ENCODE assay signal across 1 cellular context in the genomic region with DNA sequence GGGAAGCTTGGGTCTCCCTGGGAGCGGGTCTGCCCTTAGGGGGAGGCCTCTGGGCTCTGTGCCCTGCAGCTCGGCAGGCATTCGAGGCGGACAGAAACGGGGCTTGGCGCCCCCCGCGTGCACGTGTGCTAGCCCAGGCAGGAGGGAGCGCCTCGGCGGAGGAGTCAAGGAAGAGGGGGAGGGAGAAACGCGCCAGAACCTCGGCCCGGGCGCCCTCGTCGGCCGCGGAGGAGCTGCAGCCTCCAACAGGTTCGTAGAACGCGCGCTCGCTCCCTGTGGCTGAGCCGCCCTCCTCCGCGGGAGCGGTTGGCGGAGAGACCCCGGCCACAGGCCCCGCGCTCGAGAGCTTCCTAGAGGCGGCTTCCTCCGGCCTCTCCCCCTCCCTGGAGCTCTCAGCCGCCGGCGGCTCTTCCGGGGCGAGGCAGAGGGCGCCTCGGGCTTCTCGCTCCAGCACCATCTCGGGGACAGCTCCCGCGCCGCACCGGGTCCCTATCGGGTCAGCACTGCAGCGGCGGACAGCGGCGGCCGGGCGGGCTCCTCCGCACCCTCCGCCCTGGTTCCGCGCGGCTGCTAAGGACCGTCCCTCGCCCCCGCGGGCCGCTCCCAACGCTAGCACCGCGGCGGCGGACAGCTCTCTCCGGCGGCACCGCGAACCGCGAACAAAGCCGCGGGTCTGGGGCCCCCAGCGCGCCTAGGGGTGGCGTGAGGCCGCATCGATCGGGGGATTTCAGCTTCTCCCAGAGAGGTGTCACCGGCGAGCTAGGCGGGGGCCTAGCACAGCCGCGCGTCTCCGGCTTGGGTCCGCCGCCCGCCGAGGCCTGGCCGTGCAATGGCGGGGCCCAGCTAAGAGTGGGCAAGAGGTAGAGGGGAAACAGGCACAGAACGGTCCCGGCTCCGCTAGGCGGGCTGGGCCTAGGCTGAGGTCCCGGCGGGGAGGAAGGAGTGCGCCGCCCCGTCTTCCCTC.
TF ChIP-seq lines count a peak whose summit lies in the region.

No MANE protein-coding gene starts in this region.

TF ChIP-seq in HepG2, 621 proteins besides CTCF, POLR2A, EP300 and RAD21 (continued from another document and continues in another):
- no peak for TF ChIP-seq POLR2AphosphoS5 (IDR thresholded peaks at IDR 0.05; ENCODE audit: low read depth, low read length)
- peak; percentile 100 for TF ChIP-seq HDAC1 (CRISPR knock-in tag; IDR thresholded peaks at IDR 0.05)
- peak; percentile 100 for TF ChIP-seq ZNF552 (CRISPR knock-in tag; IDR thresholded peaks at IDR 0.05; ENCODE audit: borderline replicate concordance)
- TF ChIP-seq ZNF337 (CRISPR knock-in tag; IDR thresholded peaks at IDR 0.05; ENCODE audit: borderline replicate concordance, low read depth) = peak; percentile 100
- TF ChIP-seq ZNF547 (CRISPR knock-in tag; IDR thresholded peaks at IDR 0.05) = peak; percentile 100
- TF ChIP-seq, protein P1, sequence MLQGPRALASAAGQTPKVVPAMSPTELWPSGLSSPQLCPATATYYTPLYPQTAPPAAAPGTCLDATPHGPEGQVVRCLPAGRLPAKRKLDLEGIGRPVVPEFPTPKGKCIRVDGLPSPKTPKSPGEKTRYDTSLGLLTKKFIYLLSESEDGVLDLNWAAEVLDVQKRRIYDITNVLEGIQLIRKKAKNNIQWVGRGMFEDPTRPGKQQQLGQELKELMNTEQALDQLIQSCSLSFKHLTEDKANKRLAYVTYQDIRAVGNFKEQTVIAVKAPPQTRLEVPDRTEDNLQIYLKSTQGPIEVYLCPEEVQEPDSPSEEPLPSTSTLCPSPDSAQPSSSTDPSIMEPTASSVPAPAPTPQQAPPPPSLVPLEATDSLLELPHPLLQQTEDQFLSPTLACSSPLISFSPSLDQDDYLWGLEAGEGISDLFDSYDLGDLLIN (CRISPR knock-in tag; IDR thresholded peaks at IDR 0.05; ENCODE audit: borderline replicate concordance) = peak; percentile 99; the same call in 1 of the 2 replicates
- TF ChIP-seq, protein P2, sequence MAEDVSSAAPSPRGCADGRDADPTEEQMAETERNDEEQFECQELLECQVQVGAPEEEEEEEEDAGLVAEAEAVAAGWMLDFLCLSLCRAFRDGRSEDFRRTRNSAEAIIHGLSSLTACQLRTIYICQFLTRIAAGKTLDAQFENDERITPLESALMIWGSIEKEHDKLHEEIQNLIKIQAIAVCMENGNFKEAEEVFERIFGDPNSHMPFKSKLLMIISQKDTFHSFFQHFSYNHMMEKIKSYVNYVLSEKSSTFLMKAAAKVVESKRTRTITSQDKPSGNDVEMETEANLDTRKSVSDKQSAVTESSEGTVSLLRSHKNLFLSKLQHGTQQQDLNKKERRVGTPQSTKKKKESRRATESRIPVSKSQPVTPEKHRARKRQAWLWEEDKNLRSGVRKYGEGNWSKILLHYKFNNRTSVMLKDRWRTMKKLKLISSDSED (CRISPR knock-in tag; IDR thresholded peaks at IDR 0.05) = peak; percentile 99
- peak; percentile 83 for TF ChIP-seq ZNF629 (CRISPR knock-in tag; conservative IDR thresholded peaks at IDR 0.05)
- TF ChIP-seq ZNF737 (CRISPR knock-in tag; IDR thresholded peaks at IDR 0.05; ENCODE audit: borderline replicate concordance) = peak; percentile 99
- TF ChIP-seq PHF21A (CRISPR knock-in tag; IDR thresholded peaks at IDR 0.05) = peak; percentile 91
- peak; percentile 76 for TF ChIP-seq MAZ (IDR thresholded peaks at IDR 0.05; ENCODE audit: borderline replicate concordance, low read depth, low read length)
- peak; percentile 100 for TF ChIP-seq MAZ (CRISPR knock-in tag; IDR thresholded peaks at IDR 0.05; ENCODE audit: low read depth)
- TF ChIP-seq TBP (CRISPR knock-in tag; IDR thresholded peaks at IDR 0.05) = no peak
- TF ChIP-seq ZNF3 (CRISPR knock-in tag; IDR thresholded peaks at IDR 0.05) = peak; percentile 97
- peak; percentile 85; the same call in 1 of the 2 replicates for TF ChIP-seq ZKSCAN5 (CRISPR knock-in tag; IDR thresholded peaks at IDR 0.05)
- peak; percentile 99 for TF ChIP-seq TBX2 (CRISPR knock-in tag; IDR thresholded peaks at IDR 0.05; ENCODE audit: borderline replicate concordance)
- peak; percentile 94 for TF ChIP-seq ZNF121 (CRISPR knock-in tag; IDR thresholded peaks at IDR 0.05)
- peak; percentile 100 for TF ChIP-seq ZSCAN12 (CRISPR knock-in tag; IDR thresholded peaks at IDR 0.05)
- TF ChIP-seq MXI1 (IDR thresholded peaks at IDR 0.05; ENCODE audit: borderline replicate concordance, low read depth, low read length) = peak; percentile 99
- TF ChIP-seq HIVEP1 (CRISPR knock-in tag; IDR thresholded peaks at IDR 0.05) = peak; percentile 98
- TF ChIP-seq ZNF607 (CRISPR knock-in tag; IDR thresholded peaks at IDR 0.05; ENCODE audit: borderline replicate concordance) = peak; percentile 100
- peak; percentile 83 for TF ChIP-seq NFE2 (CRISPR knock-in tag; IDR thresholded peaks at IDR 0.05)
- peak; percentile 100 for TF ChIP-seq CCDC6 (CRISPR knock-in tag; IDR thresholded peaks at IDR 0.05)
- TF ChIP-seq JARID2 (CRISPR knock-in tag; IDR thresholded peaks at IDR 0.05; ENCODE audit: insufficient replicate concordance) = peak; percentile 100
- TF ChIP-seq ADNP (CRISPR knock-in tag; IDR thresholded peaks at IDR 0.05) = peak; percentile 58; the same call in 1 of the 2 replicates
- TF ChIP-seq ZNF543 (CRISPR knock-in tag; IDR thresholded peaks at IDR 0.05) = peak; percentile 100
- no peak for TF ChIP-seq CCAR2 (optimal IDR thresholded peaks at IDR 0.05; ENCODE audit: low read depth, low read length)
- TF ChIP-seq ZNF563 (CRISPR knock-in tag; IDR thresholded peaks at IDR 0.05) = peak; percentile 100
- TF ChIP-seq MTA3 (CRISPR knock-in tag; IDR thresholded peaks at IDR 0.05) = peak; percentile 96
- peak; percentile 95 for TF ChIP-seq NCOA2 (CRISPR knock-in tag; IDR thresholded peaks at IDR 0.05)
- TF ChIP-seq HNRNPUL1 (IDR thresholded peaks at IDR 0.05; ENCODE audit: low read depth, low read length) = 0 out of 2 replicates have a peak, but pooled peaks have one; percentile 30
- peak; percentile 100 for TF ChIP-seq REPIN1 (CRISPR knock-in tag; IDR thresholded peaks at IDR 0.05; ENCODE audit: borderline replicate concordance, low read depth)
- TF ChIP-seq, protein P3, sequence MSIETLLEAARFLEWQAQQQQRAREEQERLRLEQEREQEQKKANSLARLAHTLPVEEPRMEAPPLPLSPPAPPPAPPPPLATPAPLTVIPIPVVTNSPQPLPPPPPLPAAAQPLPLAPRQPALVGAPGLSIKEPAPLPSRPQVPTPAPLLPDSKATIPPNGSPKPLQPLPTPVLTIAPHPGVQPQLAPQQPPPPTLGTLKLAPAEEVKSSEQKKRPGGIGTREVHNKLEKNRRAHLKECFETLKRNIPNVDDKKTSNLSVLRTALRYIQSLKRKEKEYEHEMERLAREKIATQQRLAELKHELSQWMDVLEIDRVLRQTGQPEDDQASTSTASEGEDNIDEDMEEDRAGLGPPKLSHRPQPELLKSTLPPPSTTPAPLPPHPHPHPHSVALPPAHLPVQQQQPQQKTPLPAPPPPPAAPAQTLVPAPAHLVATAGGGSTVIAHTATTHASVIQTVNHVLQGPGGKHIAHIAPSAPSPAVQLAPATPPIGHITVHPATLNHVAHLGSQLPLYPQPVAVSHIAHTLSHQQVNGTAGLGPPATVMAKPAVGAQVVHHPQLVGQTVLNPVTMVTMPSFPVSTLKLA (IDR thresholded peaks at IDR 0.05) = peak; percentile 65
- TF ChIP-seq KDM6A (CRISPR knock-in tag; IDR thresholded peaks at IDR 0.05; ENCODE audit: low read depth) = peak; percentile 75
- TF ChIP-seq, protein P4, sequence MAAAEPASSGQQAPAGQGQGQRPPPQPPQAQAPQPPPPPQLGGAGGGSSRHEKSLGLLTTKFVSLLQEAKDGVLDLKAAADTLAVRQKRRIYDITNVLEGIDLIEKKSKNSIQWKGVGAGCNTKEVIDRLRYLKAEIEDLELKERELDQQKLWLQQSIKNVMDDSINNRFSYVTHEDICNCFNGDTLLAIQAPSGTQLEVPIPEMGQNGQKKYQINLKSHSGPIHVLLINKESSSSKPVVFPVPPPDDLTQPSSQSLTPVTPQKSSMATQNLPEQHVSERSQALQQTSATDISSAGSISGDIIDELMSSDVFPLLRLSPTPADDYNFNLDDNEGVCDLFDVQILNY (CRISPR knock-in tag; conservative IDR thresholded peaks at IDR 0.05) = peak; percentile 99
- peak; percentile 100 for TF ChIP-seq HES4 (CRISPR knock-in tag; IDR thresholded peaks at IDR 0.05; ENCODE audit: borderline replicate concordance)
- TF ChIP-seq ZNF615 (CRISPR knock-in tag; IDR thresholded peaks at IDR 0.05; ENCODE audit: borderline replicate concordance) = peak; percentile 100
- TF ChIP-seq, protein P5, sequence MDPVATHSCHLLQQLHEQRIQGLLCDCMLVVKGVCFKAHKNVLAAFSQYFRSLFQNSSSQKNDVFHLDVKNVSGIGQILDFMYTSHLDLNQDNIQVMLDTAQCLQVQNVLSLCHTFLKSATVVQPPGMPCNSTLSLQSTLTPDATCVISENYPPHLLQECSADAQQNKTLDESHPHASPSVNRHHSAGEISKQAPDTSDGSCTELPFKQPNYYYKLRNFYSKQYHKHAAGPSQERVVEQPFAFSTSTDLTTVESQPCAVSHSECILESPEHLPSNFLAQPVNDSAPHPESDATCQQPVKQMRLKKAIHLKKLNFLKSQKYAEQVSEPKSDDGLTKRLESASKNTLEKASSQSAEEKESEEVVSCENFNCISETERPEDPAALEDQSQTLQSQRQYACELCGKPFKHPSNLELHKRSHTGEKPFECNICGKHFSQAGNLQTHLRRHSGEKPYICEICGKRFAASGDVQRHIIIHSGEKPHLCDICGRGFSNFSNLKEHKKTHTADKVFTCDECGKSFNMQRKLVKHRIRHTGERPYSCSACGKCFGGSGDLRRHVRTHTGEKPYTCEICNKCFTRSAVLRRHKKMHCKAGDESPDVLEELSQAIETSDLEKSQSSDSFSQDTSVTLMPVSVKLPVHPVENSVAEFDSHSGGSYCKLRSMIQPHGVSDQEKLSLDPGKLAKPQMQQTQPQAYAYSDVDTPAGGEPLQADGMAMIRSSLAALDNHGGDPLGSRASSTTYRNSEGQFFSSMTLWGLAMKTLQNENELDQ (CRISPR knock-in tag; IDR thresholded peaks at IDR 0.05; ENCODE audit: borderline replicate concordance) = peak; percentile 99
- no peak for TF ChIP-seq U2AF1 (optimal IDR thresholded peaks at IDR 0.05; ENCODE audit: low read depth, low read length)
- TF ChIP-seq NCOR1 (IDR thresholded peaks at IDR 0.05; ENCODE audit: borderline replicate concordance, low read length) = no peak
- TF ChIP-seq, protein P6, sequence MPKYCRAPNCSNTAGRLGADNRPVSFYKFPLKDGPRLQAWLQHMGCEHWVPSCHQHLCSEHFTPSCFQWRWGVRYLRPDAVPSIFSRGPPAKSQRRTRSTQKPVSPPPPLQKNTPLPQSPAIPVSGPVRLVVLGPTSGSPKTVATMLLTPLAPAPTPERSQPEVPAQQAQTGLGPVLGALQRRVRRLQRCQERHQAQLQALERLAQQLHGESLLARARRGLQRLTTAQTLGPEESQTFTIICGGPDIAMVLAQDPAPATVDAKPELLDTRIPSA (CRISPR knock-in tag; IDR thresholded peaks at IDR 0.05; ENCODE audit: borderline replicate concordance) = peak; percentile 100
- TF ChIP-seq ZNF205 (CRISPR knock-in tag; IDR thresholded peaks at IDR 0.05) = peak; percentile 99
- TF ChIP-seq, protein P7, sequence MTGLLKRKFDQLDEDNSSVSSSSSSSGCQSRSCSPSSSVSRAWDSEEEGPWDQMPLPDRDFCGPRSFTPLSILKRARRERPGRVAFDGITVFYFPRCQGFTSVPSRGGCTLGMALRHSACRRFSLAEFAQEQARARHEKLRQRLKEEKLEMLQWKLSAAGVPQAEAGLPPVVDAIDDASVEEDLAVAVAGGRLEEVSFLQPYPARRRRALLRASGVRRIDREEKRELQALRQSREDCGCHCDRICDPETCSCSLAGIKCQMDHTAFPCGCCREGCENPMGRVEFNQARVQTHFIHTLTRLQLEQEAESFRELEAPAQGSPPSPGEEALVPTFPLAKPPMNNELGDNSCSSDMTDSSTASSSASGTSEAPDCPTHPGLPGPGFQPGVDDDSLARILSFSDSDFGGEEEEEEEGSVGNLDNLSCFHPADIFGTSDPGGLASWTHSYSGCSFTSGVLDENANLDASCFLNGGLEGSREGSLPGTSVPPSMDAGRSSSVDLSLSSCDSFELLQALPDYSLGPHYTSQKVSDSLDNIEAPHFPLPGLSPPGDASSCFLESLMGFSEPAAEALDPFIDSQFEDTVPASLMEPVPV (CRISPR knock-in tag; IDR thresholded peaks at IDR 0.05) = peak; percentile 100
- peak; percentile 98 for TF ChIP-seq ZBTB1 (CRISPR knock-in tag; IDR thresholded peaks at IDR 0.05; ENCODE audit: borderline replicate concordance)
- peak; percentile 71 for TF ChIP-seq ZNF143 (CRISPR knock-in tag; IDR thresholded peaks at IDR 0.05)
- peak; percentile 93 for TF ChIP-seq TEAD3 (CRISPR knock-in tag; optimal IDR thresholded peaks at IDR 0.05; ENCODE audit: borderline replicate concordance)
- no peak for TF ChIP-seq FOXP1 (IDR thresholded peaks at IDR 0.05)
- TF ChIP-seq FOXP1 (CRISPR knock-in tag; IDR thresholded peaks at IDR 0.05) = peak; percentile 75
- TF ChIP-seq, protein P8, sequence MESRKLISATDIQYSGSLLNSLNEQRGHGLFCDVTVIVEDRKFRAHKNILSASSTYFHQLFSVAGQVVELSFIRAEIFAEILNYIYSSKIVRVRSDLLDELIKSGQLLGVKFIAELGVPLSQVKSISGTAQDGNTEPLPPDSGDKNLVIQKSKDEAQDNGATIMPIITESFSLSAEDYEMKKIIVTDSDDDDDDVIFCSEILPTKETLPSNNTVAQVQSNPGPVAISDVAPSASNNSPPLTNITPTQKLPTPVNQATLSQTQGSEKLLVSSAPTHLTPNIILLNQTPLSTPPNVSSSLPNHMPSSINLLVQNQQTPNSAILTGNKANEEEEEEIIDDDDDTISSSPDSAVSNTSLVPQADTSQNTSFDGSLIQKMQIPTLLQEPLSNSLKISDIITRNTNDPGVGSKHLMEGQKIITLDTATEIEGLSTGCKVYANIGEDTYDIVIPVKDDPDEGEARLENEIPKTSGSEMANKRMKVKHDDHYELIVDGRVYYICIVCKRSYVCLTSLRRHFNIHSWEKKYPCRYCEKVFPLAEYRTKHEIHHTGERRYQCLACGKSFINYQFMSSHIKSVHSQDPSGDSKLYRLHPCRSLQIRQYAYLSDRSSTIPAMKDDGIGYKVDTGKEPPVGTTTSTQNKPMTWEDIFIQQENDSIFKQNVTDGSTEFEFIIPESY (CRISPR knock-in tag; IDR thresholded peaks at IDR 0.05) = peak; percentile 84; the same call in 1 of the 2 replicates
- TF ChIP-seq, protein P9, sequence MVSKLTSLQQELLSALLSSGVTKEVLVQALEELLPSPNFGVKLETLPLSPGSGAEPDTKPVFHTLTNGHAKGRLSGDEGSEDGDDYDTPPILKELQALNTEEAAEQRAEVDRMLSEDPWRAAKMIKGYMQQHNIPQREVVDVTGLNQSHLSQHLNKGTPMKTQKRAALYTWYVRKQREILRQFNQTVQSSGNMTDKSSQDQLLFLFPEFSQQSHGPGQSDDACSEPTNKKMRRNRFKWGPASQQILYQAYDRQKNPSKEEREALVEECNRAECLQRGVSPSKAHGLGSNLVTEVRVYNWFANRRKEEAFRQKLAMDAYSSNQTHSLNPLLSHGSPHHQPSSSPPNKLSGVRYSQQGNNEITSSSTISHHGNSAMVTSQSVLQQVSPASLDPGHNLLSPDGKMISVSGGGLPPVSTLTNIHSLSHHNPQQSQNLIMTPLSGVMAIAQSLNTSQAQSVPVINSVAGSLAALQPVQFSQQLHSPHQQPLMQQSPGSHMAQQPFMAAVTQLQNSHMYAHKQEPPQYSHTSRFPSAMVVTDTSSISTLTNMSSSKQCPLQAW (CRISPR knock-in tag; IDR thresholded peaks at IDR 0.05) = peak; percentile 92
- peak; percentile 43 for TF ChIP-seq ASH2L (IDR thresholded peaks at IDR 0.05; ENCODE audit: insufficient read length, low read depth, low read length)
- TF ChIP-seq FOXA1 (IDR thresholded peaks at IDR 0.05) = no peak
- TF ChIP-seq FOXA1 (CRISPR knock-in tag; IDR thresholded peaks at IDR 0.05) = peak; percentile 73
- peak; percentile 99 for TF ChIP-seq ZNF567 (CRISPR knock-in tag; IDR thresholded peaks at IDR 0.05; ENCODE audit: borderline replicate concordance)
- peak; percentile 99 for TF ChIP-seq ZBTB42 (CRISPR knock-in tag; IDR thresholded peaks at IDR 0.05)
